Comparison of ENCODE assay signal across 1 cellular context in the genomic region with DNA sequence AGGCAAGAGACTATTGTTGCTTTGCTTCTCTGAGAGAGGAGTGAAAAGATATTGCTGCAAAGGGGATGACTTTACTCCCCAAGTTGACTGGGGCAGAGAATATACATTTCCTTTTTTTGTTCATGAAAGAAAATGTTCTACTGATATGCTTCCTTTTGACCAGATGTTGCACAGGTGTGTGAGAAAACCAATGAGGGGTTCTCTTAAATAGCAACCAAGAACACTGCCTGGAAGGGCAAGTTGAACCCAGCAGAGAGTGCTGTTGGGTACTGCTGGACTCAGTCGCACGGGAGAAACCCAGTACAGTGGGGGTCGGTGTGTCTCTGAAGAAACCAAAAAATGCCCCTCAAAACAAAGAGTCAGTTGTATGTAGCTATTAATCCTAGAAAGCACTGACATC.
TF ChIP-seq lines count a peak whose summit lies in the region.

No MANE protein-coding gene starts in this region.

TF ChIP-seq in HepG2, 621 proteins besides CTCF, POLR2A, EP300 and RAD21 (continued from another document):
- TF ChIP-seq, protein P1, sequence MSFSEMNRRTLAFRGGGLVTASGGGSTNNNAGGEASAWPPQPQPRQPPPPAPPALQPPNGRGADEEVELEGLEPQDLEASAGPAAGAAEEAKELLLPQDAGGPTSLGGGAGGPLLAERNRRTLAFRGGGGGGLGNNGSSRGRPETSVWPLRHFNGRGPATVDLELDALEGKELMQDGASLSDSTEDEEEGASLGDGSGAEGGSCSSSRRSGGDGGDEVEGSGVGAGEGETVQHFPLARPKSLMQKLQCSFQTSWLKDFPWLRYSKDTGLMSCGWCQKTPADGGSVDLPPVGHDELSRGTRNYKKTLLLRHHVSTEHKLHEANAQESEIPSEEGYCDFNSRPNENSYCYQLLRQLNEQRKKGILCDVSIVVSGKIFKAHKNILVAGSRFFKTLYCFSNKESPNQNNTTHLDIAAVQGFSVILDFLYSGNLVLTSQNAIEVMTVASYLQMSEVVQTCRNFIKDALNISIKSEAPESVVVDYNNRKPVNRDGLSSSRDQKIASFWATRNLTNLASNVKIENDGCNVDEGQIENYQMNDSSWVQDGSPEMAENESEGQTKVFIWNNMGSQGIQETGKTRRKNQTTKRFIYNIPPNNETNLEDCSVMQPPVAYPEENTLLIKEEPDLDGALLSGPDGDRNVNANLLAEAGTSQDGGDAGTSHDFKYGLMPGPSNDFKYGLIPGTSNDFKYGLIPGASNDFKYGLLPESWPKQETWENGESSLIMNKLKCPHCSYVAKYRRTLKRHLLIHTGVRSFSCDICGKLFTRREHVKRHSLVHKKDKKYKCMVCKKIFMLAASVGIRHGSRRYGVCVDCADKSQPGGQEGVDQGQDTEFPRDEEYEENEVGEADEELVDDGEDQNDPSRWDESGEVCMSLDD (CRISPR knock-in tag; IDR thresholded peaks at IDR 0.05; ENCODE audit: borderline replicate concordance) = no peak
- TF ChIP-seq MYC (CRISPR knock-in tag; IDR thresholded peaks at IDR 0.05; ENCODE audit: borderline replicate concordance) (no peak), SAFB2 (CRISPR knock-in tag; IDR thresholded peaks at IDR 0.05; ENCODE audit: borderline replicate concordance, low read depth) (no peak), RFX1 (IDR thresholded peaks at IDR 0.05) (no peak), HOXA5 (CRISPR knock-in tag; IDR thresholded peaks at IDR 0.05) (no peak), HOXA7 (CRISPR knock-in tag; IDR thresholded peaks at IDR 0.05) (no peak), ADNP (CRISPR knock-in tag; IDR thresholded peaks at IDR 0.05) (no peak), NR2F6 (IDR thresholded peaks at IDR 0.05) (no peak), NR2F6 (CRISPR knock-in tag; IDR thresholded peaks at IDR 0.05) (no peak), RBFOX2 (IDR thresholded peaks at IDR 0.05; ENCODE audit: low read depth, low read length) (no peak), CREB1 (IDR thresholded peaks at IDR 0.05) (no peak), CREB1 (CRISPR knock-in tag; IDR thresholded peaks at IDR 0.05) (no peak), KDM1A (CRISPR knock-in tag; IDR thresholded peaks at IDR 0.05) (no peak)
- TF ChIP-seq, protein P2, sequence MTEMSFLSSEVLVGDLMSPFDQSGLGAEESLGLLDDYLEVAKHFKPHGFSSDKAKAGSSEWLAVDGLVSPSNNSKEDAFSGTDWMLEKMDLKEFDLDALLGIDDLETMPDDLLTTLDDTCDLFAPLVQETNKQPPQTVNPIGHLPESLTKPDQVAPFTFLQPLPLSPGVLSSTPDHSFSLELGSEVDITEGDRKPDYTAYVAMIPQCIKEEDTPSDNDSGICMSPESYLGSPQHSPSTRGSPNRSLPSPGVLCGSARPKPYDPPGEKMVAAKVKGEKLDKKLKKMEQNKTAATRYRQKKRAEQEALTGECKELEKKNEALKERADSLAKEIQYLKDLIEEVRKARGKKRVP (CRISPR knock-in tag; IDR thresholded peaks at IDR 0.05) = no peak
- TF ChIP-seq, protein P3, sequence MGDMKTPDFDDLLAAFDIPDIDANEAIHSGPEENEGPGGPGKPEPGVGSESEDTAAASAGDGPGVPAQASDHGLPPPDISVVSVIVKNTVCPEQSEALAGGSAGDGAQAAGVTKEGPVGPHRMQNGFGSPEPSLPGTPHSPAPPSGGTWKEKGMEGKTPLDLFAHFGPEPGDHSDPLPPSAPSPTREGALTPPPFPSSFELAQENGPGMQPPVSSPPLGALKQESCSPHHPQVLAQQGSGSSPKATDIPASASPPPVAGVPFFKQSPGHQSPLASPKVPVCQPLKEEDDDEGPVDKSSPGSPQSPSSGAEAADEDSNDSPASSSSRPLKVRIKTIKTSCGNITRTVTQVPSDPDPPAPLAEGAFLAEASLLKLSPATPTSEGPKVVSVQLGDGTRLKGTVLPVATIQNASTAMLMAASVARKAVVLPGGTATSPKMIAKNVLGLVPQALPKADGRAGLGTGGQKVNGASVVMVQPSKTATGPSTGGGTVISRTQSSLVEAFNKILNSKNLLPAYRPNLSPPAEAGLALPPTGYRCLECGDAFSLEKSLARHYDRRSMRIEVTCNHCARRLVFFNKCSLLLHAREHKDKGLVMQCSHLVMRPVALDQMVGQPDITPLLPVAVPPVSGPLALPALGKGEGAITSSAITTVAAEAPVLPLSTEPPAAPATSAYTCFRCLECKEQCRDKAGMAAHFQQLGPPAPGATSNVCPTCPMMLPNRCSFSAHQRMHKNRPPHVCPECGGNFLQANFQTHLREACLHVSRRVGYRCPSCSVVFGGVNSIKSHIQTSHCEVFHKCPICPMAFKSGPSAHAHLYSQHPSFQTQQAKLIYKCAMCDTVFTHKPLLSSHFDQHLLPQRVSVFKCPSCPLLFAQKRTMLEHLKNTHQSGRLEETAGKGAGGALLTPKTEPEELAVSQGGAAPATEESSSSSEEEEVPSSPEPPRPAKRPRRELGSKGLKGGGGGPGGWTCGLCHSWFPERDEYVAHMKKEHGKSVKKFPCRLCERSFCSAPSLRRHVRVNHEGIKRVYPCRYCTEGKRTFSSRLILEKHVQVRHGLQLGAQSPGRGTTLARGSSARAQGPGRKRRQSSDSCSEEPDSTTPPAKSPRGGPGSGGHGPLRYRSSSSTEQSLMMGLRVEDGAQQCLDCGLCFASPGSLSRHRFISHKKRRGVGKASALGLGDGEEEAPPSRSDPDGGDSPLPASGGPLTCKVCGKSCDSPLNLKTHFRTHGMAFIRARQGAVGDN (CRISPR knock-in tag; IDR thresholded peaks at IDR 0.05) = no peak
- TF ChIP-seq, protein P4, sequence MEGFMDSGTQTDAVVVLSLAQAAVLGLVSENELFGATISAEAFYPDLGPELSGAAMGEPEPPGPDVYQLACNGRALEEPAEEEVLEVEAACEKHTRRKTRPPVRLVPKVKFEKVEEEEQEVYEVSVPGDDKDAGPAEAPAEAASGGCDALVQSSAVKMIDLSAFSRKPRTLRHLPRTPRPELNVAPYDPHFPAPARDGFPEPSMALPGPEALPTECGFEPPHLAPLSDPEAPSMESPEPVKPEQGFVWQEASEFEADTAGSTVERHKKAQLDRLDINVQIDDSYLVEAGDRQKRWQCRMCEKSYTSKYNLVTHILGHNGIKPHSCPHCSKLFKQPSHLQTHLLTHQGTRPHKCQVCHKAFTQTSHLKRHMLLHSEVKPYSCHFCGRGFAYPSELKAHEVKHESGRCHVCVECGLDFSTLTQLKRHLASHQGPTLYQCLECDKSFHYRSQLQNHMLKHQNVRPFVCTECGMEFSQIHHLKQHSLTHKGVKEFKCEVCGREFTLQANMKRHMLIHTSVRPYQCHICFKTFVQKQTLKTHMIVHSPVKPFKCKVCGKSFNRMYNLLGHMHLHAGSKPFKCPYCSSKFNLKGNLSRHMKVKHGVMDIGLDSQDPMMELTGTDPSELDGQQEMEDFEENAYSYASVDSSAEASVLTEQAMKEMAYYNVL (CRISPR knock-in tag; IDR thresholded peaks at IDR 0.05; ENCODE audit: borderline replicate concordance) = no peak
